ENCODE assay signal across 1 cellular context in genomic region chr1:27149714-27150113, GRCh38.
TF ChIP-seq lines count a peak whose summit lies in the region.

No MANE protein-coding gene starts in this region.

TF ChIP-seq in K562, 482 proteins besides CTCF, POLR2A, EP300 and RAD21:
- TF ChIP-seq FOXK2 (conservative IDR thresholded peaks at IDR 0.05 in 1 of 2, IDR thresholded peaks at IDR 0.05 in 1 of 2; ENCODE audit: low read depth in 2 of 2) (no peak), ESRRA (IDR thresholded peaks at IDR 0.05; ENCODE audit: borderline replicate concordance, low read depth) (peak; percentile 64)
